ENCODE assay signal across 14 cellular contexts in genomic region chr16:57044931-57045693, GRCh38. TPM values are rescaled to one million over a fixed set of nuclear protein-coding genes. Genes with fewer than 3 reads are reported as not detected.
A peak's percentile ranks its signal among the peaks of the same experiment; 100 is the strongest.
DNase-seq lines count a peak whose midpoint lies in the region; TF ChIP-seq lines count a peak whose summit lies in the region.
"Had no signal": no experiment of that assay in that cellular context is flagged by ENCODE, and none has a peak within 500 bp of the region (broad histone marks: within the 10 kb centered on the region; RNA-seq: fewer than 3 reads in every experiment).

No MANE protein-coding gene starts in this region.

- H3K27me3 ChIP-seq in Karpas-422 (ENCODE audit: low read length) (no peaks in the 10 kb centered on the region), neutrophil (no peaks in the 10 kb centered on the region), GM23248 (replicated peaks; ENCODE audit: insufficient read depth) (no peaks in the 10 kb centered on the region), tibial nerve (no peaks in the 10 kb centered on the region)
- H3K27me3 ChIP-seq: esophagus muscularis mucosa had no signal

- DNase-seq in Caki2 (ENCODE audit: low read depth), result peak; percentile 9
- peak; percentile 55 for DNase-seq in Karpas-422
- DNase-seq in choroid plexus epithelial cell (ENCODE audit: low read depth), result peak; percentile 43
- DNase-seq in NK-92 treated with Interleukin-12 subunit alpha and Interleukin-12 subunit beta, amount 100 ng/mL, for 24 hours (lab: John Stamatoyannopoulos, UW), result no peak
- DNase-seq in NCI-H1436 treated with DMSO at 0.1 percent for 48 hours (lab: John Stamatoyannopoulos, UW), result no peak
- DNase-seq in GM23248, result no peak
- DNase-seq in tibial nerve (ENCODE audit: low spot score in 2 of 2), result no peak
- DNase-seq: central memory CD4-positive, alpha-beta T cell; DMS 273 treated with DMSO at 0.1 percent for 48 hours; GOT3; NCI-H226 had no signal

- no peaks in the 10 kb centered on the region for H3F3A ChIP-seq in GM23248 (ENCODE audit: insufficient read depth)

- in situ Hi-C loops in Caki2 (cut with HindIII; ENCODE audit: low pct_unique_long_range_greater_than_20kb, low sequenced_read_pairs) (no loop called here), GM23248 (cut with MboI) (no loop called here)

- no peaks in the 10 kb centered on the region for H4K20me1 ChIP-seq in Karpas-422 (ENCODE audit: insufficient read depth, low read depth, low read length)
- H4K20me1 ChIP-seq in GM23248 (ENCODE audit: insufficient read depth), result no peaks in the 10 kb centered on the region

- H3K9me3 ChIP-seq in Karpas-422 (ENCODE audit: low read length), result no peaks in the 10 kb centered on the region
- no peaks in the 10 kb centered on the region for H3K9me3 ChIP-seq in neutrophil
- H3K9me3 ChIP-seq in GM23248 (ENCODE audit: low read depth), result no peaks in the 10 kb centered on the region
- no peaks in the 10 kb centered on the region for H3K9me3 ChIP-seq in tibial nerve
- H3K9me3 ChIP-seq: esophagus muscularis mucosa had no signal

- peak overlapping the region; percentile 58 for H3K9ac ChIP-seq in Karpas-422 (ENCODE audit: low read length)
- H3K9ac ChIP-seq in GM23248, result no peak overlapping the region

- peaks cover 7% of the 10 kb centered on the region for H3K79me2 ChIP-seq in Karpas-422 (ENCODE audit: low read length)
- H3K79me2 ChIP-seq in GM23248 (ENCODE audit: insufficient read depth), result no peaks in the 10 kb centered on the region

- no peak overlapping the region for H2AFZ ChIP-seq in Karpas-422 (ENCODE audit: low read length)
- no peak overlapping the region for H2AFZ ChIP-seq in GM23248

- H3K36me3 ChIP-seq in Karpas-422 (ENCODE audit: insufficient read depth, low read length), result peaks cover 16% of the 10 kb centered on the region; the same call in 1 of the 2 replicates
- peaks cover 71% of the 10 kb centered on the region for H3K36me3 ChIP-seq in neutrophil
- H3K36me3 ChIP-seq in GM23248 (ENCODE audit: low read depth), result peaks cover 3% of the 10 kb centered on the region; the same call in 1 of the 2 replicates
- H3K36me3 ChIP-seq in tibial nerve, result peaks cover 0 to 59% (median 9%) of the 10 kb centered on the region in 3 donors

- no peak overlapping the region; the same call in 1 of the 2 replicates for H3K4me3 ChIP-seq in Karpas-422 (ENCODE audit: low read length)
- no peak overlapping the region for H3K4me3 ChIP-seq in choroid plexus epithelial cell (ENCODE audit: low read depth, low read length)
- peak overlapping the region; percentile 33 to 59 for H3K4me3 ChIP-seq in neutrophil (ENCODE audit: low read depth in 1 of 2, low read length in 1 of 2)
- H3K4me3 ChIP-seq in GM23248, result no peak overlapping the region
- H3K4me3 ChIP-seq in tibial nerve, result peak overlapping the region in 1 of 4 donors; percentile 2

- 81 to 83% methylated on average over 12 of the region's 12 CpGs for WGBS in GM23248 (ENCODE audit: low coverage in 1 of 2, low lambda C conversion rate in 2 of 2, missing lambda C conversion rate in 2 of 2), 2 experiments
- 72 to 74% methylated on average over 12 of the region's 12 CpGs for WGBS in tibial nerve, 2 donors

- no peaks in the 10 kb centered on the region for H3K9me2 ChIP-seq in Karpas-422 (replicated peaks; ENCODE audit: insufficient read depth, low read length)
- H3K9me2 ChIP-seq in GM23248 (ENCODE audit: insufficient read depth), result no peaks in the 10 kb centered on the region

- H3K4me2 ChIP-seq in Karpas-422 (ENCODE audit: low read depth, low read length, poor library complexity, severe bottlenecking) (peak overlapping the region; percentile 37), GM23248 (ENCODE audit: unreplicated experiment) (no peak overlapping the region)

- no peak for TF ChIP-seq POLR2A in tibial nerve (IDR thresholded peaks at IDR 0.05)

- H3K27ac ChIP-seq in Karpas-422 (ENCODE audit: low read length), result peak overlapping the region; percentile 99
- H3K27ac ChIP-seq in neutrophil, result peak overlapping the region; percentile 87
- H3K27ac ChIP-seq in GM23248, result no peak overlapping the region
- peak overlapping the region in 2 of 4 donors; percentile 51 to 62 for H3K27ac ChIP-seq in tibial nerve
- H3K27ac ChIP-seq: RWPE1 had no signal

- peaks cover 61% of the 10 kb centered on the region for H3K4me1 ChIP-seq in Karpas-422 (ENCODE audit: low read length)
- H3K4me1 ChIP-seq in neutrophil (ENCODE audit: control insufficient read depth in 1 of 2, insufficient read depth in 1 of 2, low read depth in 1 of 2, low read length in 1 of 2), result peaks cover 62 to 65% of the 10 kb centered on the region in 2 experiments
- no peaks in the 10 kb centered on the region for H3K4me1 ChIP-seq in GM23248 (ENCODE audit: insufficient read depth)
- peaks cover 0 to 14% (median 6%) of the 10 kb centered on the region in 4 donors for H3K4me1 ChIP-seq in tibial nerve

- TF ChIP-seq CTCF in choroid plexus epithelial cell (conservative IDR thresholded peaks at IDR 0.05; ENCODE audit: low read depth, low read length) (no peak), neutrophil (IDR thresholded peaks at IDR 0.05) (no peak), tibial nerve (IDR thresholded peaks at IDR 0.05) (no peak)

- no peak for TF ChIP-seq EP300 in tibial nerve (IDR thresholded peaks at IDR 0.05)

RNA-seq across cellular contexts. Expression of gene CPNE2, which starts 47.3 kb away (rescaled TPM):
- total RNA-seq in Caki2 (2014; rRNA removed; shearing (Covaris generic); ENCODE audit: low replicate concordance), result 33.5 and 34.6 TPM in 2 replicates
- 4.6 and 5.1 TPM in 2 replicates for total RNA-seq in Karpas-422 (2014; rRNA removed; shearing (Covaris generic); ENCODE audit: low replicate concordance)
- 7.3 and 13.9 TPM in 2 replicates for total RNA-seq in GM23248 (2014; rRNA removed; shearing (Covaris generic))
- polyA plus RNA-seq in GM23248 (2016; fragmentation: Nextera tagmentation; extraction: Ambion mirVana), result 9.0 and 11.6 TPM in 2 replicates
- total RNA-seq in tibial nerve, result 10 to 100 TPM; 32.7 to 58.8 (median 46.0) TPM

RNA-seq across cellular contexts. Expression of gene NLRC5, which starts 55.8 kb away (rescaled TPM):
- total RNA-seq in Caki2 (2014; rRNA removed; shearing (Covaris generic); ENCODE audit: low replicate concordance), result 2.7 and 3.1 TPM in 2 replicates
- total RNA-seq in Karpas-422 (2014; rRNA removed; shearing (Covaris generic); ENCODE audit: low replicate concordance), result 103 and 116 TPM in 2 replicates
- total RNA-seq in GM23248 (2014; rRNA removed; shearing (Covaris generic)), result 17.1 and 23.8 TPM in 2 replicates
- polyA plus RNA-seq in GM23248 (2016; fragmentation: Nextera tagmentation; extraction: Ambion mirVana), result 9.3 and 10.6 TPM in 2 replicates
- total RNA-seq in tibial nerve, result 10 to 100 TPM; 32.4 to 57.9 (median 37.1) TPM

Comparison
In these comparisons a context has a peak if more than half of its experiments do, and no peak if none do; other contexts are left out.
1. DNase-seq: peak in Caki2 (single experiment), Karpas-422 (single experiment) and choroid plexus epithelial cell (single experiment); none in NK-92 treated with Interleukin-12 subunit alpha and Interleukin-12 subunit beta, amount 100 ng/mL, for 24 hours (single experiment), NCI-H1436 treated with DMSO at 0.1 percent for 48 hours (single experiment), GM23248 (single experiment) and tibial nerve (0 of 2).
2. H3K4me3 ChIP-seq: peak in neutrophil (2 of 2); none in Karpas-422 (single experiment), choroid plexus epithelial cell (single experiment) and GM23248 (single experiment).